ENCODE assay signal across 12 cellular contexts in the genomic region with DNA sequence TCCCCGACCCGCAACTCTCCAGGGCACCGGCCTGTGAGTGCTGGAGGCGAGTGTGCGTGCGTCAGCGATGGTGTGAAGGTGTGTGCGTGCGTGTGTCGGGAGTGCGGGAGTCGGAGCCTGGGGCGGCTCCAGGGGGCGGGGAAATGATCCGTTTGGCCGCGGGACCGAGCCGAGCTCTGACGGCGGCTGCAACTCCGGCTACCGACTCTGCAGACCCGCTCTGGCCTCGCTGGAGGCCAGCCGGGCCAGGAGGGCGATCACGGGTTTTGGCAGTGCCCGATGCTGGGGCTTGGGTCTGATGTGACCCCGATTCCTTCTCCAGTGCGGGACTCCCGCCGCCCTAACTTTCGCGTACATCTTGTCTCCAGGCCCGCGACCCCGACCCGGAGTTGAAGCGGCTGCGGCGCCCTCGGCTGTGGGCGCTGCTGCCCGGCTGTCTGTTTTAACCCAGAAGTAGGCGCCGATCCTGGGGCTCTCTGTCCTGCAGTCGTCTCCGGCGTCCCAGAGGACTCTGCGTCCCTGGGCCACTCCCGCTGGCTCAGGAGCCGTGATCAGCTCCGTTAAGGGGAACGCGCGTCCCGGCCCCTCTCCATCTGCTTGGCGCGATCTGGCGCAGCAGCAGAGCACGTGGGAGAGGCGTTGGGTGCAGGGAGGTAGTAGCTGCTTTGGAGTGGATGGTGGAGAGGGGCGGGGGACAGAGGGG. TPM values are rescaled to one million over a fixed set of nuclear protein-coding genes. Genes with fewer than 3 reads are reported as not detected.
DNase-seq lines count a peak whose midpoint lies in the region; ATAC-seq and TF ChIP-seq lines count a peak whose summit lies in the region.
"Had no signal": no experiment of that assay in that cellular context is flagged by ENCODE, and none has a peak within 500 bp of the region (broad histone marks: within the 10 kb centered on the region; RNA-seq: fewer than 3 reads in every experiment).

No MANE protein-coding gene starts in this region.

- no peak overlapping the region for H3K27ac ChIP-seq in iPS-20b (ENCODE audit: low read length)
- H3K27ac ChIP-seq in subcutaneous abdominal adipose tissue (ENCODE audit: low read depth, low read length), result no peak overlapping the region
- H3K27ac ChIP-seq: 22Rv1, SJSA1 had no signal

- H3K9me3 ChIP-seq in iPS-20b (ENCODE audit: insufficient read depth, low read depth, low read length) (no peaks in the 10 kb centered on the region), subcutaneous abdominal adipose tissue (ENCODE audit: control insufficient read depth in 5 of 5, low read length in 5 of 5) (no peaks in the 10 kb centered on the region)

- peaks cover 60% of the 10 kb centered on the region for H3K27me3 Mint-ChIP-seq in WTC11 (ENCODE audit: low read depth)

- peak; percentile 39 for DNase-seq in DMS 273 (lab: John Stamatoyannopoulos, UW; ENCODE audit: unreplicated experiment)
- DNase-seq in DMS 273 treated with DMSO at 0.1 percent for 48 hours (lab: John Stamatoyannopoulos, UW), result no peak
- DNase-seq in WTC11 (ENCODE audit: low spot score), result peak; percentile 50
- no peak for DNase-seq in NK-92 (lab: John Stamatoyannopoulos, UW; ENCODE audit: unreplicated experiment)
- DNase-seq: activated CD8-positive, alpha-beta memory T cell treated with anti-CD3 and anti-CD28 coated beads, Interleukin-2, amount 10 ng/mL, durations not matched to agents 7 days and 5 days; stimulated activated naive CD4-positive, alpha-beta T cell treated with Interleukin-2 at 50 U/mL for 16 hours had no signal

- peak overlapping the region; percentile 45; the same call in 1 of the 2 replicates for H3K9ac ChIP-seq in iPS-20b (ENCODE audit: low read depth, low read length)
- no peak overlapping the region for H3K9ac ChIP-seq in subcutaneous abdominal adipose tissue (ENCODE audit: low read length in 5 of 5)

- H3K4me1 Mint-ChIP-seq in WTC11, result peaks cover 40% of the 10 kb centered on the region
- H3K4me1 Mint-ChIP-seq: activated CD8-positive, alpha-beta memory T cell treated with anti-CD3 and anti-CD28 coated beads, Interleukin-2, amount 10 ng/mL, durations not matched to agents 7 days and 5 days had no signal

- H3K36me3 ChIP-seq in iPS-20b (ENCODE audit: insufficient read depth, low read depth, low read length) (no peaks in the 10 kb centered on the region), subcutaneous abdominal adipose tissue (ENCODE audit: control insufficient read depth in 5 of 5, insufficient read depth in 5 of 5, low read length in 5 of 5) (no peaks in the 10 kb centered on the region)
- H3K36me3 ChIP-seq: SJSA1 had no signal

- H3K9me3 Mint-ChIP-seq in WTC11, result no peaks in the 10 kb centered on the region

- POLR2A ChIA-PET in WTC11 (lab: Charles Lee), result interaction anchor here (0.6 to 1.5 kb wide), 4 partner anchors 12 to 1681 kb away, joined by 3 to 4 read pairs (median 4); no protein-coding TSS in a partner anchor

- CTCF ChIA-PET in WTC11 (lab: Charles Lee), result interaction anchor here (1.0 to 1.6 kb wide), 5 partner anchors 8 to 172 kb away, joined by 3 to 6 read pairs (median 4); no protein-coding TSS in a partner anchor

- no peak overlapping the region for H3K27ac Mint-ChIP-seq in WTC11
- H3K27ac Mint-ChIP-seq: activated CD8-positive, alpha-beta memory T cell treated with anti-CD3 and anti-CD28 coated beads, Interleukin-2, amount 10 ng/mL, durations not matched to agents 7 days and 5 days had no signal

- peak overlapping the region; percentile 69 for H3K4me3 ChIP-seq in iPS-20b (ENCODE audit: low read length)
- peak overlapping the region in 4 of 5 donors; percentile 22 to 63 (median 56) for H3K4me3 ChIP-seq in subcutaneous abdominal adipose tissue (ENCODE audit: low read depth in 1 of 5, low read length in 5 of 5)

- TF ChIP-seq CTCF in WTC11 (IDR thresholded peaks at IDR 0.05), result no peak

- H3K27me3 ChIP-seq in iPS-20b (ENCODE audit: insufficient read depth, low read length) (peaks cover 76% of the 10 kb centered on the region), subcutaneous abdominal adipose tissue (ENCODE audit: control insufficient read depth in 5 of 5, insufficient read depth in 4 of 5, low read length in 5 of 5) (peaks cover 23 to 62% (median 31%) of the 10 kb centered on the region in 5 donors)

- peak; percentile 11 for ATAC-seq in WTC11
- ATAC-seq in GM18519 (IDR thresholded peaks at IDR 0.05; ENCODE audit: low FRiP score, unreplicated experiment), result no peak
- no peak for ATAC-seq in GM18909 (IDR thresholded peaks at IDR 0.05; ENCODE audit: poor library complexity, unreplicated experiment)
- ATAC-seq: activated CD8-positive, alpha-beta memory T cell treated with anti-CD3 and anti-CD28 coated beads, Interleukin-2, amount 10 ng/mL, durations not matched to agents 7 days and 5 days had no signal

- H3K4me3 Mint-ChIP-seq in WTC11, result peak overlapping the region; percentile 81
- H3K4me3 Mint-ChIP-seq: activated CD8-positive, alpha-beta memory T cell treated with anti-CD3 and anti-CD28 coated beads, Interleukin-2, amount 10 ng/mL, durations not matched to agents 7 days and 5 days had no signal

- H3K4me1 ChIP-seq in iPS-20b (ENCODE audit: insufficient read depth, low read length) (peaks cover 8% of the 10 kb centered on the region; the same call in 1 of the 2 replicates), subcutaneous abdominal adipose tissue (ENCODE audit: control insufficient read depth in 5 of 5, insufficient read depth in 5 of 5, low read length in 5 of 5) (peaks cover 0 to 20% (median 19%) of the 10 kb centered on the region in 5 donors)

- H3K36me3 Mint-ChIP-seq in WTC11, result no peaks in the 10 kb centered on the region
- H3K36me3 Mint-ChIP-seq: activated CD8-positive, alpha-beta memory T cell treated with anti-CD3 and anti-CD28 coated beads, Interleukin-2, amount 10 ng/mL, durations not matched to agents 7 days and 5 days had no signal

TF ChIP-seq in WTC11, 78 proteins besides CTCF, POLR2A, EP300 and RAD21:
- TF ChIP-seq USF2 (CRISPR knock-in tag; IDR thresholded peaks at IDR 0.05) (peak; percentile 54), ZNF396 (CRISPR knock-in tag; IDR thresholded peaks at IDR 0.05; ENCODE audit: borderline replicate concordance) (no peak), SMAD4 (CRISPR knock-in tag; IDR thresholded peaks at IDR 0.05) (no peak), ELF4 (CRISPR knock-in tag; IDR thresholded peaks at IDR 0.05; ENCODE audit: low read depth) (no peak), ZNF281 (CRISPR knock-in tag; IDR thresholded peaks at IDR 0.05) (0 out of 2 replicates have a peak, but pooled peaks have one; percentile 6), MAX (CRISPR knock-in tag; IDR thresholded peaks at IDR 0.05) (0 out of 2 replicates have a peak, but pooled peaks have one; percentile 41)
- TF ChIP-seq, protein P1, sequence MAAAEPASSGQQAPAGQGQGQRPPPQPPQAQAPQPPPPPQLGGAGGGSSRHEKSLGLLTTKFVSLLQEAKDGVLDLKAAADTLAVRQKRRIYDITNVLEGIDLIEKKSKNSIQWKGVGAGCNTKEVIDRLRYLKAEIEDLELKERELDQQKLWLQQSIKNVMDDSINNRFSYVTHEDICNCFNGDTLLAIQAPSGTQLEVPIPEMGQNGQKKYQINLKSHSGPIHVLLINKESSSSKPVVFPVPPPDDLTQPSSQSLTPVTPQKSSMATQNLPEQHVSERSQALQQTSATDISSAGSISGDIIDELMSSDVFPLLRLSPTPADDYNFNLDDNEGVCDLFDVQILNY (CRISPR knock-in tag; IDR thresholded peaks at IDR 0.05), result 0 out of 2 replicates have a peak, but pooled peaks have one; percentile 8
- TF ChIP-seq, protein P2, sequence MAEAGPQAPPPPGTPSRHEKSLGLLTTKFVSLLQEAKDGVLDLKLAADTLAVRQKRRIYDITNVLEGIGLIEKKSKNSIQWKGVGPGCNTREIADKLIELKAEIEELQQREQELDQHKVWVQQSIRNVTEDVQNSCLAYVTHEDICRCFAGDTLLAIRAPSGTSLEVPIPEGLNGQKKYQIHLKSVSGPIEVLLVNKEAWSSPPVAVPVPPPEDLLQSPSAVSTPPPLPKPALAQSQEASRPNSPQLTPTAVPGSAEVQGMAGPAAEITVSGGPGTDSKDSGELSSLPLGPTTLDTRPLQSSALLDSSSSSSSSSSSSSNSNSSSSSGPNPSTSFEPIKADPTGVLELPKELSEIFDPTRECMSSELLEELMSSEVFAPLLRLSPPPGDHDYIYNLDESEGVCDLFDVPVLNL (CRISPR knock-in tag; IDR thresholded peaks at IDR 0.05; ENCODE audit: borderline replicate concordance, low read depth), result no peak

RNA-seq across cellular contexts. Expression of gene CHST8, which starts 1.2 kb away (rescaled TPM):
- 22.8 to 33.5 TPM (median 23.8 TPM) in 3 replicates for total RNA-seq in WTC11 (2021)
- total RNA-seq: activated CD8-positive, alpha-beta memory T cell treated with anti-CD3 and anti-CD28 coated beads, Interleukin-2, amount 10 ng/mL, durations not matched to agents 7 days and 5 days; SJSA1 had no signal

Comparison
In these comparisons a context has a peak if more than half of its experiments do, and no peak if none do; other contexts are left out.
1. DNase-seq: peak in DMS 273 (single experiment) and WTC11 (single experiment); none in DMS 273 treated with DMSO at 0.1 percent for 48 hours (single experiment) and NK-92 (single experiment).